Comparison of ENCODE assay signal across 30 cellular contexts in the genomic region with DNA sequence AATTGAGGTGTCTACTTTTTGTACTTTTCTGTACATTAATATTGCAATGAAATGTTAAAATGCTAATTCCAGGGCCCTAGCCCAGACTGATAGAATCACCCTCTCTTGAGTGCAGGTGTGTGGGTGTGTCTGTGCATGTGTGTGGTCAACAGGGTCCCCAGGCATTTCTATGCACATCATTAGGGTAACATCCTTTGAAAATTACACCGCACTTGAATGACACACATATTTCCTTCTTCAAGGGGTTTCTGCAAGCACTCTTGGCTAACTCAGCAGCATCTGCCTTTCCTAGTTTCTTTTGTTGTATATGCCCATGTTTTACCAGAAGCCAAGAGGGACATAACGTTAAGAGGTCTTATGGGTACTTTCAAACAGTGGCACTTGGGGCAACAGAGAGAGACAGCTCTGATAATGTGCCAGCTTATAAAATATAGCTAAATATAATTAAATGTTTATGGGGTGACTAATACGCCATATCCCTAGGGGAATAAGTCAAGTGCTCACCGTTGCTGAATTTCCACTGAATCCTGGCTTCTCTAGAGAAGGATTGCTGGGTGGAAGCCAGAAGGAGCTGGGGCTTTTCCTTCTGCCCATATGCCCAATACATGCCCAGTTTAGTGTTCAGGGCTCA. TPM values are rescaled to one million over a fixed set of nuclear protein-coding genes. Genes with fewer than 3 reads are reported as not detected.
DNase-seq lines count a peak whose midpoint lies in the region; ATAC-seq and TF ChIP-seq lines count a peak whose summit lies in the region.
"Had no signal": no experiment of that assay in that cellular context is flagged by ENCODE, and none has a peak within 500 bp of the region (broad histone marks: within the 10 kb centered on the region; RNA-seq: fewer than 3 reads in every experiment).

No MANE protein-coding gene starts in this region.

- H3K4me3 Mint-ChIP-seq in progenitor cell of endocrine pancreas (ENCODE audit: low read depth) (no peak overlapping the region), endodermal cell (no peak overlapping the region)
- no peak overlapping the region for H3K4me3 Mint-ChIP-seq in stimulated activated naive CD8-positive, alpha-beta T cell treated with anti-CD3 and anti-CD28 coated beads, Interleukin-15, amount 100 ng/mL, for 72 hours
- H3K4me3 Mint-ChIP-seq: activated CD4-positive, alpha-beta T cell treated with anti-CD3 and anti-CD28 coated beads, Interleukin-2, amount 10 ng/mL, durations not matched to agents 7 days and 5 days; activated naive CD8-positive, alpha-beta T cell; activated T-helper 17 cell treated with anti-CD3 and anti-CD28 coated beads, Interleukin-2, amount 50 U/mL, for 72 hours; CD8-positive, alpha-beta T cell; central memory CD8-positive, alpha-beta T cell; immature natural killer cell; mesothelial cell of epicardium; nephron had no signal

- intact Hi-C loops in esophagus squamous epithelium (cut with DNase I): no loop called here

- H3K9ac ChIP-seq in endodermal cell (ENCODE audit: extremely low read depth, low read length, poor library complexity, severe bottlenecking): no peak overlapping the region
- H3K9ac ChIP-seq: parathyroid adenoma had no signal

- H3K9me3 ChIP-seq in endodermal cell (ENCODE audit: control insufficient read depth, low read length) (no peaks in the 10 kb centered on the region), esophagus squamous epithelium (no peaks in the 10 kb centered on the region)
- H3K9me3 ChIP-seq: ascending aorta had no signal

- H3K9me3 Mint-ChIP-seq in progenitor cell of endocrine pancreas (ENCODE audit: low read depth) (peaks cover 5% of the 10 kb centered on the region), endodermal cell (peaks cover 23% of the 10 kb centered on the region)
- H3K9me3 Mint-ChIP-seq in stimulated activated naive CD8-positive, alpha-beta T cell treated with anti-CD3 and anti-CD28 coated beads, Interleukin-15, amount 100 ng/mL, for 72 hours: peaks cover 7 to 8% of the 10 kb centered on the region in 2 donors
- H3K9me3 Mint-ChIP-seq: central memory CD8-positive, alpha-beta T cell; immature natural killer cell had no signal

- H3K27me3 ChIP-seq in endodermal cell (ENCODE audit: control insufficient read depth, insufficient read depth, low read length, poor library complexity, severe bottlenecking) (no peaks in the 10 kb centered on the region), esophagus squamous epithelium (no peaks in the 10 kb centered on the region)
- H3K27me3 ChIP-seq: ascending aorta, hepatocyte had no signal

- 85 to 87% methylated on average over 3 to 4 of the region's 4 CpGs for WGBS in endodermal cell (ENCODE audit: insufficient coverage in 1 of 2, insufficient read length in 1 of 2), 2 experiments
- 50 to 53% methylated on average over 3 to 4 of the region's 4 CpGs for WGBS in esophagus squamous epithelium, 2 donors

- peaks cover 11% of the 10 kb centered on the region for H3K4me1 Mint-ChIP-seq in progenitor cell of endocrine pancreas (ENCODE audit: low read depth)
- peaks cover 19% of the 10 kb centered on the region for H3K4me1 Mint-ChIP-seq in endodermal cell
- no peaks in the 10 kb centered on the region for H3K4me1 Mint-ChIP-seq in stimulated activated naive CD8-positive, alpha-beta T cell treated with anti-CD3 and anti-CD28 coated beads, Interleukin-15, amount 100 ng/mL, for 72 hours
- H3K4me1 Mint-ChIP-seq: activated T-helper 17 cell treated with anti-CD3 and anti-CD28 coated beads, Interleukin-2, amount 50 U/mL, for 72 hours; central memory CD8-positive, alpha-beta T cell; immature natural killer cell had no signal

- H3K27me3 Mint-ChIP-seq in progenitor cell of endocrine pancreas (no peaks in the 10 kb centered on the region), endodermal cell (ENCODE audit: insufficient read depth) (no peaks in the 10 kb centered on the region)
- peaks cover 10% of the 10 kb centered on the region for H3K27me3 Mint-ChIP-seq in stimulated activated naive CD8-positive, alpha-beta T cell treated with anti-CD3 and anti-CD28 coated beads, Interleukin-15, amount 100 ng/mL, for 72 hours
- H3K27me3 Mint-ChIP-seq: activated naive CD8-positive, alpha-beta T cell; activated T-helper 17 cell treated with anti-CD3 and anti-CD28 coated beads, Interleukin-2, amount 50 U/mL, for 72 hours had no signal

- H3K4me3 ChIP-seq in endodermal cell (ENCODE audit: low read length) (no peak overlapping the region), esophagus squamous epithelium (no peak overlapping the region)
- H3K4me3 ChIP-seq: ascending aorta, hepatocyte, SK-N-MC had no signal

- H3K4me1 ChIP-seq in endodermal cell (ENCODE audit: control insufficient read depth, insufficient read depth, low read length) (peaks cover 6% of the 10 kb centered on the region), esophagus squamous epithelium (no peaks in the 10 kb centered on the region)
- H3K4me1 ChIP-seq: ascending aorta, parathyroid adenoma had no signal

- DNase-seq in COLO829 (ENCODE audit: low spot score) (peak; percentile 45), HT-29 (ENCODE audit: low spot score) (peak; percentile 22), NCI-H524 treated with DMSO at 0.1 percent for 48 hours (lab: John Stamatoyannopoulos, UW) (peak; percentile 90), progenitor cell of endocrine pancreas (ENCODE audit: low spot score, unreplicated experiment) (no peak), endodermal cell (no peak), esophagus squamous epithelium (lab: John Stamatoyannopoulos, UW) (no peak), activated gamma-delta T cell treated with Interleukin-2 at 50 U/mL for 16 hours (no peak)
- no peak for DNase-seq in stimulated activated naive CD8-positive, alpha-beta T cell treated with anti-CD3 and anti-CD28 coated beads, Interleukin-15, amount 100 ng/mL, for 72 hours
- DNase-seq: activated CD4-positive, alpha-beta T cell treated with anti-CD3 and anti-CD28 coated beads, Interleukin-2, amount 10 ng/mL, durations not matched to agents 7 days and 5 days; activated CD8-positive, alpha-beta memory T cell treated with anti-CD3 and anti-CD28 coated beads, Interleukin-2, amount 50 U/mL, for 4 hours; CD8-positive, alpha-beta T cell; foreskin melanocyte; immature natural killer cell; MV-4-11; NCI-H2029 treated with DMSO at 0.1 percent for 48 hours; NCI-H510A; RPMI8226; T-helper 2 cell; WERI-Rb-1 had no signal

- H3K36me3 Mint-ChIP-seq in progenitor cell of endocrine pancreas (ENCODE audit: insufficient read depth) (no peaks in the 10 kb centered on the region), endodermal cell (ENCODE audit: low read depth) (no peaks in the 10 kb centered on the region)
- H3K36me3 Mint-ChIP-seq: activated naive CD8-positive, alpha-beta T cell; CD8-positive, alpha-beta T cell; immature natural killer cell had no signal

- H3K27ac Mint-ChIP-seq in progenitor cell of endocrine pancreas: peak overlapping the region; percentile 56
- H3K27ac Mint-ChIP-seq in endodermal cell: no peak overlapping the region
- H3K27ac Mint-ChIP-seq in stimulated activated naive CD8-positive, alpha-beta T cell treated with anti-CD3 and anti-CD28 coated beads, Interleukin-15, amount 100 ng/mL, for 72 hours: no peak overlapping the region
- H3K27ac Mint-ChIP-seq: activated CD4-positive, alpha-beta T cell treated with anti-CD3 and anti-CD28 coated beads, Interleukin-2, amount 10 ng/mL, durations not matched to agents 7 days and 5 days; activated naive CD8-positive, alpha-beta T cell; activated T-helper 17 cell treated with anti-CD3 and anti-CD28 coated beads, Interleukin-2, amount 50 U/mL, for 72 hours; CD8-positive, alpha-beta T cell; immature natural killer cell; mesothelial cell of epicardium; nephron had no signal

- no peak overlapping the region for H3K27ac ChIP-seq in endodermal cell (ENCODE audit: low read depth, low read length)
- H3K27ac ChIP-seq in esophagus squamous epithelium: no peak overlapping the region
- H3K27ac ChIP-seq: ascending aorta, hepatocyte, parathyroid adenoma, SK-N-MC, WERI-Rb-1 had no signal

- TF ChIP-seq CTCF in progenitor cell of endocrine pancreas (IDR thresholded peaks at IDR 0.05; ENCODE audit: unreplicated experiment): no peak
- TF ChIP-seq CTCF in endodermal cell (conservative IDR thresholded peaks at IDR 0.05): no peak
- no peak for TF ChIP-seq CTCF in esophagus squamous epithelium (IDR thresholded peaks at IDR 0.05)

- H3K36me3 ChIP-seq in endodermal cell (ENCODE audit: control insufficient read depth, insufficient read depth, low read length) (no peaks in the 10 kb centered on the region), esophagus squamous epithelium (no peaks in the 10 kb centered on the region)
- H3K36me3 ChIP-seq: ascending aorta, WERI-Rb-1 had no signal

- ATAC-seq in stimulated activated naive CD8-positive, alpha-beta T cell treated with anti-CD3 and anti-CD28 coated beads, Interleukin-15, amount 100 ng/mL, for 72 hours: no peak
- ATAC-seq: activated T-helper 17 cell treated with anti-CD3 and anti-CD28 coated beads, Interleukin-2, amount 50 U/mL, for 72 hours; CD8-positive, alpha-beta T cell; left lobe of liver; sciatic nerve had no signal

- TF ChIP-seq POLR2A in esophagus squamous epithelium (IDR thresholded peaks at IDR 0.05): no peak

RNA-seq across cellular contexts. Expression of gene LRIG1, which starts 54.5 kb away (rescaled TPM):
- 24.0 and 25.2 TPM in 2 replicates for total RNA-seq in HT-29 (2014; rRNA removed; shearing (Covaris generic))
- total RNA-seq in progenitor cell of endocrine pancreas: 31.4 and 32.4 TPM in 2 replicates
- total RNA-seq in endodermal cell: 10 to 100 TPM; 37.5 to 42.3 TPM
- 119 TPM for polyA plus RNA-seq in endodermal cell (2013, experiment 1 of 2)
- polyA plus RNA-seq in endodermal cell (2013, experiment 2 of 2): 96.5 TPM
- total RNA-seq in esophagus squamous epithelium: 10 to 100 TPM in 3 of 4 donors, 1 to 10 TPM in 1; 7.5 to 30.5 (median 15.1) TPM

Comparison
In these comparisons a context has a peak if more than half of its experiments do, and no peak if none do; other contexts are left out.
1. DNase-seq: peak in COLO829 (single experiment), HT-29 (single experiment) and NCI-H524 treated with DMSO at 0.1 percent for 48 hours (single experiment); none in progenitor cell of endocrine pancreas (single experiment), endodermal cell (single experiment), stimulated activated naive CD8-positive, alpha-beta T cell treated with anti-CD3 and anti-CD28 coated beads, Interleukin-15, amount 100 ng/mL, for 72 hours (0 of 2), esophagus squamous epithelium (single experiment) and activated gamma-delta T cell treated with Interleukin-2 at 50 U/mL for 16 hours (single experiment).